In genomic region chr2:41387519-41387918, GRCh38 we compare ENCODE assay signal across 35 cellular contexts.
"Had no signal": no experiment of that assay in that cellular context is flagged by ENCODE, and none has a peak within 500 bp of the region (broad histone marks: within the 10 kb centered on the region; RNA-seq: fewer than 3 reads in every experiment).

No MANE protein-coding gene starts in this region.

- H3K9me3 ChIP-seq: MG63 had no signal

- H3K4me3 ChIP-seq: MG63 had no signal

- H3K27me3 ChIP-seq: MG63 had no signal

- H3K27ac ChIP-seq: KMS-11 had no signal

- DNase-seq: Karpas-422, Kasumi-1, MG63, MM.1S, MV-4-11, NCI-H1048, NCI-H1092, NCI-H1092 treated with DMSO at 0.1 percent for 48 hours, NCI-H1105, NCI-H1105 treated with DMSO at 0.1 percent for 48 hours, NCI-H1417, NCI-H1417 treated with DMSO at 0.1 percent for 48 hours, NCI-H1436, NCI-H1436 treated with DMSO at 0.1 percent for 48 hours, NCI-H146, NCI-H1694, NCI-H1694 treated with DMSO at 0.1 percent for 48 hours, NCI-H187, NCI-H187 treated with DMSO at 0.1 percent for 48 hours, NCI-H1930, NCI-H2029, NCI-H2029 treated with DMSO at 0.1 percent for 48 hours, NCI-H2081, NCI-H2081 treated with DMSO at 0.1 percent for 48 hours, NCI-H2107, NCI-H2171, NCI-H2171 treated with DMSO at 0.1 percent for 48 hours, NCI-H2227 treated with DMSO at 0.1 percent for 48 hours, NCI-H226, NCI-H345, NCI-H446, NCI-H446 treated with DMSO at 0.1 percent for 48 hours, NCI-H510A, NCI-H510A treated with DMSO at 0.1 percent for 48 hours had no signal

- H3K9ac ChIP-seq: KMS-11 had no signal

- H3K36me3 ChIP-seq: MG63 had no signal

- H3K4me2 ChIP-seq: KMS-11 had no signal
